Comparison of ENCODE assay signal across 25 cellular contexts in the genomic region with DNA sequence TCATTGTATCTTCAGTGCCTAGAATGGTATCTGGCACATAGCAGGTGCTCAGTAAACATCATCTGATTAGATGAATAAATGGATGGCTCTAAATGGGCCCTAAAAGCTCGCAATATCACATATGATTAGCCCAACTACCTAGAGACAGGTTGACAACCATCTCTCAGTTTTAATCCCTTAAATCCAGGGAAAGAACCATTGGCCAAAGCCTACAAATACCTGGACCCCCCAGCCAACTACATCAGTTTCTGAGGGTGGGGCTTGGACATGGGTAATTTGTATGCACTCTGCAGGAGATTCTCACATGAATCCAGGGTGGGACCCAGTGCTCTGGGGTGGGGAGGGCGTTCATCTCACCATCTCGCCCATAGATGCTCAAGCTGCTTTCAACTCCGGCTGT. TPM values are rescaled to one million over a fixed set of nuclear protein-coding genes. Genes with fewer than 3 reads are reported as not detected.
"Had no signal": no experiment of that assay in that cellular context is flagged by ENCODE, and none has a peak within 500 bp of the region (broad histone marks: within the 10 kb centered on the region; RNA-seq: fewer than 3 reads in every experiment).

No MANE protein-coding gene starts in this region.

- ATAC-seq: activated CD8-positive, alpha-beta T cell treated with anti-CD3 and anti-CD28 coated beads, Interleukin-2, amount 10 ng/mL, durations not matched to agents 7 days and 5 days had no signal

- H3K27ac Mint-ChIP-seq: activated CD8-positive, alpha-beta T cell treated with anti-CD3 and anti-CD28 coated beads, Interleukin-2, amount 10 ng/mL, durations not matched to agents 7 days and 5 days; activated naive CD8-positive, alpha-beta T cell treated with anti-CD3 and anti-CD28 coated beads, Interleukin-2, amount 10 ng/mL, durations not matched to agents 7 days and 5 days had no signal

- H3K4me1 ChIP-seq: SJCRH30 had no signal

- H3K9me3 ChIP-seq: adrenal gland, Peyer's patch, SJCRH30, SK-N-SH had no signal

- H3K27ac ChIP-seq: adrenal gland, RWPE1, SJCRH30 had no signal

- H3K4me3 Mint-ChIP-seq: activated CD8-positive, alpha-beta T cell treated with anti-CD3 and anti-CD28 coated beads, Interleukin-2, amount 10 ng/mL, durations not matched to agents 7 days and 5 days; activated naive CD8-positive, alpha-beta T cell treated with anti-CD3 and anti-CD28 coated beads, Interleukin-2, amount 10 ng/mL, durations not matched to agents 7 days and 5 days had no signal

- H3K36me3 Mint-ChIP-seq: activated naive CD8-positive, alpha-beta T cell treated with anti-CD3 and anti-CD28 coated beads, Interleukin-2, amount 10 ng/mL, durations not matched to agents 7 days and 5 days had no signal

- H3K4me2 ChIP-seq: SK-N-SH had no signal

- DNase-seq: activated CD4-positive, alpha-beta T cell treated with anti-CD3 and anti-CD28 coated beads for 48 hours; activated CD4-positive, alpha-beta T cell treated with anti-CD3 and anti-CD28 coated beads, Interleukin-2, amount 50 U/mL, for 4 hours; activated CD4-positive, CD25-positive, alpha-beta regulatory T cell treated with anti-CD3 and anti-CD28 coated beads, Interleukin-2, amount 50 U/mL, for 72 hours; activated CD8-positive, alpha-beta memory T cell treated with anti-CD3 and anti-CD28 coated beads, Interleukin-2, amount 50 U/mL, for 48 hours; activated CD8-positive, alpha-beta T cell treated with anti-CD3 and anti-CD28 coated beads, Interleukin-2, amount 10 ng/mL, durations not matched to agents 7 days and 5 days; activated naive CD4-positive, alpha-beta T cell treated with anti-CD3 and anti-CD28 coated beads, Interleukin-2, amount 50 U/mL, for 16 hours; activated naive CD8-positive, alpha-beta T cell treated with anti-CD3 and anti-CD28 coated beads, Interleukin-2, amount 10 ng/mL, durations not matched to agents 7 days and 5 days; activated T-cell treated with anti-CD3 and anti-CD28 coated beads, Interleukin-2, amount 50 U/mL, for 1 hour; adrenal gland; anterior cingulate cortex; cerebellar nuclear complex; KBM-7; NCI-H1092 treated with DMSO at 0.1 percent for 48 hours; NCI-H1417 treated with DMSO at 0.1 percent for 48 hours; NCI-H1694; NCI-H2029 treated with DMSO at 0.1 percent for 48 hours; NCI-H446; NCI-H524; Peyer's patch; Right ventricle myocardium superior; SJCRH30; SK-N-SH; SW 1271 had no signal

- H3K9ac ChIP-seq: SK-N-SH had no signal

- H3K36me3 ChIP-seq: adrenal gland, Peyer's patch, SJCRH30 had no signal

- H3K9me3 Mint-ChIP-seq: activated naive CD8-positive, alpha-beta T cell treated with anti-CD3 and anti-CD28 coated beads, Interleukin-2, amount 10 ng/mL, durations not matched to agents 7 days and 5 days had no signal

- H3K9me2 ChIP-seq: SK-N-SH had no signal

- H3K4me3 ChIP-seq: adrenal gland, Peyer's patch, SJCRH30 had no signal

RNA-seq across cellular contexts. Expression of gene DTX1, which starts 4.8 kb away (rescaled TPM):
- total RNA-seq: activated CD8-positive, alpha-beta T cell treated with anti-CD3 and anti-CD28 coated beads, Interleukin-2, amount 10 ng/mL, durations not matched to agents 7 days and 5 days; MCF 10A; SJCRH30 had no signal
